In the genomic region with DNA sequence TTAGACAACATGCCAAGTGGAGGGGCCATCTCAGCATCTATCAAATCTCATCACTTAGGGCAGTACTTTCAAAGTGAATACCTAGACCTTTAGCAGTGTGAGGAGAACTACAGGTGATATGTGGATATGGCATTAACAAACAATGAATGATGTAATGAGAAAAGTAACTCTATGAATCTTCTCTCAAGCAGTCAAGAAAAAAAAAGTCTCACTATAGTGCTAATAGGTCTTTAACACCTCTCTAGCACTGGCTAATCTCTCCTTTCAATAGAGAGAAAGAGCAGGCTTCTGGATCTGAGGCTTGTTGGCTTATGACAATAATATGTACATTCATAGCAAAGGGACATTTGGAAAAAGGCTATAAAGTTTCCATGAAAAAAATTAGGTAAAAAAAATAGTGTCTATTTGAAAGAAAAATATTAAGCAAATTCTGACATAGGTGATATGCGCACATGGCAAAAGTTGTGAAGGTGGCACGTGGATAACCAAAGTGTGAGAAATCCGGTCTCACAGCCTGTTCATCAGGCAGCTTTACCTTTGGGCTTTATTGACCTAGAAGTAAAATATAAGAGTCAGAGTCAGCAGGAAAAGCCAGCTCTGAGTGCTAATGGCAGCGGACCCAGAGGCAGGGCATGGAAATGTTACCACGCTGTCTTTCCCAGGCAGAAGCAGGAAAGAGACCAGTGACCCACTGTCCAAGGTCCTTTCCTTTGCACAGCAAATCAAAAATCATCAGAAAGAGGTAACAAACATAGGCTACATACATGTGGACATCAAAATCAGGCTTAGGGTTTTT, we compare ENCODE assay signal across 16 cellular contexts.
DNase-seq lines count a peak whose midpoint lies in the region; ATAC-seq, FAIRE-seq and TF ChIP-seq lines count a peak whose summit lies in the region.
"Had no signal": no experiment of that assay in that cellular context is flagged by ENCODE, and none has a peak within 500 bp of the region (broad histone marks: within the 10 kb centered on the region; RNA-seq: fewer than 3 reads in every experiment).

No MANE protein-coding gene starts in this region.

- peaks cover 0 to 6% (median 0%) of the 10 kb centered on the region in 4 donors for H3K27me3 ChIP-seq in liver (ENCODE audit: control insufficient read depth in 4 of 4, insufficient read depth in 4 of 4, low read length in 3 of 4)
- no peaks in the 10 kb centered on the region; a peak in 1 of 5 replicates for H3K27me3 ChIP-seq in HepG2 (ENCODE audit: control insufficient read depth in 1 of 2, insufficient read depth in 2 of 2, low read length in 2 of 2)
- H3K27me3 ChIP-seq in endothelial cell of umbilical vein (ENCODE audit: control insufficient read depth in 2 of 2, insufficient read depth in 2 of 2, low read length in 2 of 2), result no peaks in the 10 kb centered on the region
- no peaks in the 10 kb centered on the region for H3K27me3 ChIP-seq in mesenchymal stem cell (ENCODE audit: control insufficient read depth in 1 of 2, insufficient read depth in 1 of 2, low read length in 2 of 2)
- H3K27me3 ChIP-seq: sigmoid colon had no signal

- dilution Hi-C loops in endothelial cell of umbilical vein (cut with MboI; ENCODE audit: extremely low pct_ligation_motif_present, low sequenced_read_pairs), result no loop called here

- BruUV-seq in HepG2 (replicated peaks; lab: Mats Ljungman, UMichigan), result no TSS peak
- no TSS peak for BruUV-seq in endothelial cell of umbilical vein (replicated peaks; lab: Mats Ljungman, UMichigan)

- intact Hi-C loops in HepG2 (cut with micrococcal nuclease; ENCODE audit: unreplicated experiment) (no loop called here), endothelial cell of umbilical vein (cut with micrococcal nuclease) (no loop called here)

- H3K9me3 ChIP-seq in liver (ENCODE audit: control insufficient read depth in 4 of 4, low read length in 3 of 4) (no peaks in the 10 kb centered on the region), HepG2 (ENCODE audit: low read length) (no peaks in the 10 kb centered on the region), endothelial cell of umbilical vein (replicated peaks; ENCODE audit: control insufficient read depth, insufficient read depth, low read length) (no peaks in the 10 kb centered on the region), mesenchymal stem cell (ENCODE audit: control insufficient read depth, low read length) (no peaks in the 10 kb centered on the region)
- H3K9me3 ChIP-seq: Caco-2, sigmoid colon had no signal

- ATAC-seq in HepG2, result no peak
- ATAC-seq in GM18519 (IDR thresholded peaks at IDR 0.05; ENCODE audit: low FRiP score, unreplicated experiment), result no peak
- ATAC-seq in HG03442 (IDR thresholded peaks at IDR 0.05; ENCODE audit: unreplicated experiment), result no peak
- ATAC-seq: K562; stimulated activated effector memory CD8-positive, alpha-beta T cell treated with anti-CD3 and anti-CD28 coated beads, Interleukin-12 subunit alpha, Interleukin-12 subunit beta, amount 100 ng/mL, for 72 hours had no signal

- no peaks in the 10 kb centered on the region for H3K79me2 ChIP-seq in HepG2 (ENCODE audit: insufficient read depth, low read length)
- peaks cover 4% of the 10 kb centered on the region for H3K79me2 ChIP-seq in endothelial cell of umbilical vein (ENCODE audit: control insufficient read depth, insufficient read depth, low read length)

- POLR2A ChIA-PET in HepG2 (lab: Yijun Ruan, JAX) (no interaction called here), endothelial cell of umbilical vein (lab: Charles Lee) (interaction anchor here (3.1 kb wide), 1 partner anchor 41 kb away, joined by 20 read pairs; no protein-coding TSS in a partner anchor)

- H4K8ac ChIP-seq in mesenchymal stem cell (ENCODE audit: low read length), result no peak overlapping the region

- no peak for TF ChIP-seq POLR2A in HepG2 (IDR thresholded peaks at IDR 0.05; ENCODE audit: insufficient read depth in 1 of 2, low read depth in 2 of 2, low read length in 2 of 2)
- no peak for TF ChIP-seq POLR2A in endothelial cell of umbilical vein (IDR thresholded peaks at IDR 0.05; ENCODE audit: low read depth, low read length)

- no peak overlapping the region for H2BK120ac ChIP-seq in mesenchymal stem cell (ENCODE audit: low read depth, low read length)

- no peak for FAIRE-seq in HepG2 (lab: Jason Lieb, UNC)
- FAIRE-seq in endothelial cell of umbilical vein (lab: Jason Lieb, UNC), result peak; percentile 63
- FAIRE-seq: frontal cortex, K562 had no signal

- TF ChIP-seq EP300 in HepG2 (IDR thresholded peaks at IDR 0.05; ENCODE audit: low read depth in 2 of 2, low read length in 2 of 2) (no peak), HepG2 (CRISPR knock-in tag; IDR thresholded peaks at IDR 0.05; ENCODE audit: borderline replicate concordance) (no peak)

- no peak overlapping the region for H3K4ac ChIP-seq in mesenchymal stem cell (ENCODE audit: low read depth in 1 of 2, low read length in 2 of 2)

- no peaks in the 10 kb centered on the region for H3K36me3 ChIP-seq in liver (ENCODE audit: control insufficient read depth in 4 of 4, insufficient read depth in 3 of 4, low read depth in 1 of 4, low read length in 3 of 4)
- H3K36me3 ChIP-seq in HepG2 (replicated peaks in 1 of 2; ENCODE audit: control insufficient read depth in 1 of 2, insufficient read depth in 2 of 2, low read length in 2 of 2), result no peaks in the 10 kb centered on the region
- no peaks in the 10 kb centered on the region for H3K36me3 ChIP-seq in endothelial cell of umbilical vein (ENCODE audit: control insufficient read depth in 2 of 2, extremely low read depth in 1 of 2, insufficient read depth in 2 of 2, low read length in 2 of 2)
- H3K36me3 ChIP-seq in mesenchymal stem cell (ENCODE audit: control insufficient read depth in 1 of 2, insufficient read depth in 2 of 2, low read depth in 1 of 2, low read length in 2 of 2), result no peaks in the 10 kb centered on the region
- H3K36me3 ChIP-seq: sigmoid colon had no signal

- H2AK5ac ChIP-seq in mesenchymal stem cell (ENCODE audit: low read length, severe bottlenecking), result peak overlapping the region; percentile 54

- no peak overlapping the region for H2BK12ac ChIP-seq in mesenchymal stem cell (ENCODE audit: low read length in 2 of 2)

- no peak overlapping the region for H2BK15ac ChIP-seq in mesenchymal stem cell (ENCODE audit: low read depth, poor library complexity, severe bottlenecking)

- H4K20me1 ChIP-seq in HepG2 (ENCODE audit: insufficient read depth, low read length) (no peaks in the 10 kb centered on the region), endothelial cell of umbilical vein (replicated peaks; ENCODE audit: control insufficient read depth, extremely low read depth, insufficient read depth, low read length) (no peaks in the 10 kb centered on the region)

- DNase-seq in HepG2 (ENCODE audit: low spot score) (no peak), endothelial cell of umbilical vein (ENCODE audit: low read depth, low spot score) (peak; percentile 95), mesenchymal stem cell (no peak), NCI-H524 (lab: John Stamatoyannopoulos, UW) (no peak)
- DNase-seq in stimulated activated naive CD4-positive, alpha-beta T cell (lab: John Stamatoyannopoulos, UW), result no peak
- DNase-seq: aorta, naive B cell, NCI-H1105, sigmoid colon had no signal

- no peak overlapping the region for H4K91ac ChIP-seq in mesenchymal stem cell (ENCODE audit: low read length)

- no peak overlapping the region for H2BK5ac ChIP-seq in mesenchymal stem cell (ENCODE audit: low read depth, low read length, poor library complexity, severe bottlenecking)

- CTCF ChIA-PET in HepG2 (lab: Yijun Ruan, JAX; ENCODE audit: low intra/inter-chr PET ratio, low total read pairs) (no interaction called here), endothelial cell of umbilical vein (lab: Charles Lee) (interaction anchor here (1.0 to 6.5 kb wide), 13 partner anchors 12 to 220 kb away, joined by 3 to 57 read pairs (median 5); no protein-coding TSS in a partner anchor)

- H3K4me2 ChIP-seq in HepG2 (ENCODE audit: low read depth, low read length), result no peak overlapping the region
- H3K4me2 ChIP-seq in endothelial cell of umbilical vein (ENCODE audit: insufficient read depth, low read length), result peak overlapping the region; percentile 73
- no peak overlapping the region for H3K4me2 ChIP-seq in mesenchymal stem cell (ENCODE audit: low read length, poor library complexity, severe bottlenecking)

- peaks cover 2% of the 10 kb centered on the region for H3K79me1 ChIP-seq in mesenchymal stem cell (replicated peaks; ENCODE audit: low read length, poor library complexity, severe bottlenecking)

- H3K9ac ChIP-seq in liver (ENCODE audit: low read depth in 1 of 2, low read length in 2 of 2), result no peak overlapping the region
- H3K9ac ChIP-seq in HepG2 (ENCODE audit: insufficient read depth, low read depth, low read length), result no peak overlapping the region
- peak overlapping the region; percentile 84 for H3K9ac ChIP-seq in endothelial cell of umbilical vein (replicated peaks; ENCODE audit: extremely low read depth, insufficient read depth, low read length)
- no peak overlapping the region for H3K9ac ChIP-seq in mesenchymal stem cell (ENCODE audit: low read length)

- TF ChIP-seq CTCF in liver (IDR thresholded peaks at IDR 0.05; ENCODE audit: low read depth, low read length, missing input control), result no peak
- no peak for TF ChIP-seq CTCF in HepG2 (CRISPR knock-in tag; IDR thresholded peaks at IDR 0.05)
- no peak for TF ChIP-seq CTCF in endothelial cell of umbilical vein (IDR thresholded peaks at IDR 0.05; ENCODE audit: extremely low read depth in 1 of 2, insufficient read depth in 1 of 2, low read depth in 1 of 2, low read length in 2 of 2)

- H3K27ac ChIP-seq in liver (ENCODE audit: low read depth in 1 of 2, low read length in 2 of 2) (no peak overlapping the region), HepG2 (ENCODE audit: extremely low read length, insufficient read depth, low read length) (no peak overlapping the region), endothelial cell of umbilical vein (ENCODE audit: insufficient read depth, low read depth, low read length) (peak overlapping the region; percentile 97), mesenchymal stem cell (ENCODE audit: low read length, poor library complexity, severe bottlenecking) (peak overlapping the region; percentile 34)
- H3K27ac ChIP-seq: sigmoid colon had no signal

- TF ChIP-seq RAD21 in liver (IDR thresholded peaks at IDR 0.05) (peak in 1 of 2 donors; percentile 9), HepG2 (CRISPR knock-in tag; IDR thresholded peaks at IDR 0.05) (no peak)

- no peak overlapping the region for H3K18ac ChIP-seq in mesenchymal stem cell (ENCODE audit: low read depth in 1 of 2, low read length in 2 of 2)

- in situ Hi-C loops in HepG2 (cut with HindIII; ENCODE audit: extremely low pct_ligation_motif_present, low pct_unique_long_range_greater_than_20kb), result no loop called here

- WGBS in liver, result 28% methylated on average over 5 of the region's 5 CpGs
- 26% methylated on average over 5 of the region's 5 CpGs for WGBS in HepG2 (ENCODE audit: low lambda C conversion rate)
- 88% methylated on average over 5 of the region's 5 CpGs for WGBS in mesenchymal stem cell

- no peak overlapping the region for H3K14ac ChIP-seq in mesenchymal stem cell (ENCODE audit: low read length in 2 of 2)

- no peaks in the 10 kb centered on the region for H3K4me1 ChIP-seq in liver (ENCODE audit: control insufficient read depth in 4 of 4, insufficient read depth in 4 of 4, low read length in 3 of 4)
- H3K4me1 ChIP-seq in HepG2 (ENCODE audit: insufficient read depth, low read length), result no peaks in the 10 kb centered on the region
- peaks cover 52% of the 10 kb centered on the region for H3K4me1 ChIP-seq in endothelial cell of umbilical vein (ENCODE audit: control insufficient read depth, extremely low read depth, insufficient read depth, low read length)
- H3K4me1 ChIP-seq in mesenchymal stem cell (ENCODE audit: control insufficient read depth, insufficient read depth, low read depth, low read length), result peaks cover 18% of the 10 kb centered on the region

- no peaks in the 10 kb centered on the region for H3K9me1 ChIP-seq in endothelial cell of umbilical vein (replicated peaks; ENCODE audit: control insufficient read depth, extremely low read depth, insufficient read depth, low read length)

- no peak overlapping the region for H2AFZ ChIP-seq in HepG2 (ENCODE audit: low read length)
- H2AFZ ChIP-seq in endothelial cell of umbilical vein (ENCODE audit: low read depth, low read length), result no peak overlapping the region
- H2AFZ ChIP-seq in mesenchymal stem cell (ENCODE audit: low read depth, low read length), result no peak overlapping the region

- no peak overlapping the region for H3K23ac ChIP-seq in mesenchymal stem cell (ENCODE audit: low read length in 2 of 2)

- no peak overlapping the region for H3K4me3 ChIP-seq in liver (ENCODE audit: low read depth in 1 of 3, low read length in 3 of 3)
- no peak overlapping the region for H3K4me3 ChIP-seq in HepG2 (replicated peaks in 1 of 3; ENCODE audit: insufficient read depth in 1 of 3, low read depth in 2 of 3, low read length in 3 of 3)
- no peak overlapping the region for H3K4me3 ChIP-seq in endothelial cell of umbilical vein (replicated peaks in 1 of 3; ENCODE audit: insufficient read depth in 1 of 3, low read depth in 1 of 3, low read length in 3 of 3)
- H3K4me3 ChIP-seq in mesenchymal stem cell (ENCODE audit: insufficient read depth in 1 of 2, low read depth in 1 of 2, low read length in 2 of 2), result no peak overlapping the region
- H3K4me3 ChIP-seq: K562, sigmoid colon had no signal

Comparison
In these comparisons a context has a peak if more than half of its experiments do, and no peak if none do; other contexts are left out.
1. H3K27ac ChIP-seq: peak in endothelial cell of umbilical vein (single experiment) and mesenchymal stem cell (single experiment); none in liver (0 of 2) and HepG2 (single experiment).